ENCODE assay signal across 23 cellular contexts in the genomic region with DNA sequence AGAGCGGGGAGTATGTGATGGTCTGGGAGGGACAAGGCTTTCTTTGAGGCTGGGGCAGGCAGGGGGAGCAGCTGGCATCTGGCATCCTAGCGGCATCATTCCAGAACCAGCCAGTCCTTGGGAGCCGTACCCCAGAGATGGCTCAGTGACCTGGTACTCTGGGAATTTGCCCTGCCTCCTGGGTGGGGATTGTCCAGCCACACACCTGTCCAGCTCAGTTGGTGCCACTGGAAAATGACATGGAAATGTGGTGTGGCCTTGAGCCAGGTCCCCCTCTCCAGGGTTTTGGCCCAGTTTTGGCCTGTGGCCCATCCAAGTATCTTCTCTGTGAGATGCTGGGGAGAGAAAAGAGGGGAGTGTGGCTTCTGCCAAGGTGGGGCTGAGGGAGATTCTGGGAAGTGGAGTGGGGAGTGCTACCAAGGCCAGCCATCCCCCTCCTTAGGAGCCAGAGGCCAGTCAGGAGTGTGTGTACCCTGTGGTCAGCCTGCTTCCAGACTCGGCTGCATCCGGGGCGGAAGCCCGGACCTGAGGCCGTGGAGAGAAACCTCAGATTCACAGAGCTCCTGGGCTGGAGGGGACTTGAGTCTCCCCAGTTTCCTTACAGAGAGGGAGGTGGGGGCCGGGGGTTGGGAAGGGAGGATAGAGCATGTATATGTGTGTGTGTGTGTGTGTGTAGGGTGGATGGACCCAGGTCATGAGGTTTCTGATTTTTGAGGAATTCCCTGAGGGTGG. TPM values are rescaled to one million over a fixed set of nuclear protein-coding genes. Genes with fewer than 3 reads are reported as not detected.
A peak's percentile ranks its signal among the peaks of the same experiment; 100 is the strongest.
DNase-seq lines count a peak whose midpoint lies in the region; ATAC-seq, FAIRE-seq and TF ChIP-seq lines count a peak whose summit lies in the region.
"Had no signal": no experiment of that assay in that cellular context is flagged by ENCODE, and none has a peak within 500 bp of the region (broad histone marks: within the 10 kb centered on the region; RNA-seq: fewer than 3 reads in every experiment).

No MANE protein-coding gene starts in this region.

- 91% methylated on average over 8 of the region's 9 CpGs for WGBS in A549 (ENCODE audit: missing lambda C conversion rate)

- H3K4me1 Mint-ChIP-seq in osteocyte (ENCODE audit: unreplicated experiment): peaks cover 71% of the 10 kb centered on the region
- H3K4me1 Mint-ChIP-seq in activated CD4-positive, alpha-beta memory T cell treated with anti-CD3 and anti-CD28 coated beads, Interleukin-2, amount 10 ng/mL, durations not matched to agents 7 days and 5 days: peaks cover 5% of the 10 kb centered on the region
- H3K4me1 Mint-ChIP-seq in CD4-positive, alpha-beta T cell (ENCODE audit: low read depth): no peaks in the 10 kb centered on the region

- H3K27ac Mint-ChIP-seq in osteocyte (ENCODE audit: unreplicated experiment): peak overlapping the region; percentile 6
- H3K27ac Mint-ChIP-seq in activated CD4-positive, alpha-beta memory T cell treated with anti-CD3 and anti-CD28 coated beads, Interleukin-2, amount 10 ng/mL, durations not matched to agents 7 days and 5 days: no peak overlapping the region
- H3K27ac Mint-ChIP-seq in CD4-positive, alpha-beta T cell: no peak overlapping the region
- H3K27ac Mint-ChIP-seq: activated naive CD4-positive, alpha-beta T cell treated with anti-CD3 and anti-CD28 coated beads, Interleukin-2, amount 50 U/mL, for 72 hours; stimulated activated memory B cell treated with anti-CD40 and anti-IgM and Interleukin-4, amounts not matched to agents 10 μg/mL and 1 μg/mL and 100 μg/mL, for 72 hours; T-helper 17 cell had no signal

- DNase-seq in A549 (ENCODE audit: low read depth in 1 of 2, low spot score in 1 of 2): no peak
- peak; percentile 3 for DNase-seq in epidermal melanocyte (ENCODE audit: insufficient read length, low spot score)
- no peak for DNase-seq in osteocyte (ENCODE audit: extremely low spot score, unreplicated experiment)
- DNase-seq in activated CD4-positive, alpha-beta memory T cell treated with anti-CD3 and anti-CD28 coated beads, Interleukin-2, amount 10 ng/mL, durations not matched to agents 7 days and 5 days: no peak
- DNase-seq in DMS114 treated with DMSO at 0.1 percent for 48 hours (lab: John Stamatoyannopoulos, UW; ENCODE audit: unreplicated experiment): no peak
- no peak for DNase-seq in H54 (ENCODE audit: insufficient read length, low spot score)
- DNase-seq in CD4-positive, alpha-beta T cell: no peak
- DNase-seq: activated CD4-positive, alpha-beta T cell treated with anti-CD3 and anti-CD28 coated beads, Interleukin-2, amount 50 U/mL, for 1 hour; activated T-cell treated with anti-CD3 and anti-CD28 coated beads for 4 hours; Karpas-422; mesendoderm; NCI-H1105 treated with DMSO at 0.1 percent for 48 hours; NCI-H524; T-helper 17 cell had no signal

- TF ChIP-seq RAD21 in A549 (conservative IDR thresholded peaks at IDR 0.05 in 1 of 2, IDR thresholded peaks at IDR 0.05 in 1 of 2) (no peak), Ishikawa (IDR thresholded peaks at IDR 0.05; ENCODE audit: low read depth) (no peak)

- no peak for TF ChIP-seq POLR2A in A549 (IDR thresholded peaks at IDR 0.05; ENCODE audit: low read length)
- TF ChIP-seq POLR2A in H54 (IDR thresholded peaks at IDR 0.05; ENCODE audit: low read depth, low read length): no peak

- no peak overlapping the region for H3K4me2 ChIP-seq in A549

- peak overlapping the region; percentile 87 to 96 for H3K27ac ChIP-seq in A549
- no peak overlapping the region for H3K27ac ChIP-seq in CD4-positive, alpha-beta T cell (ENCODE audit: low read depth, low read length)
- H3K27ac ChIP-seq: thoracic aorta, VCaP had no signal

- no peak overlapping the region for H3K4me3 ChIP-seq in A549
- H3K4me3 ChIP-seq: thoracic aorta had no signal

- peaks cover 93% of the 10 kb centered on the region for H3K4me1 ChIP-seq in A549

- H3K27me3 ChIP-seq in CD4-positive, alpha-beta T cell (ENCODE audit: control insufficient read depth, insufficient read depth, low read length): no peaks in the 10 kb centered on the region

- H3K9me3 Mint-ChIP-seq in osteocyte (ENCODE audit: unreplicated experiment): no peaks in the 10 kb centered on the region
- no peaks in the 10 kb centered on the region for H3K9me3 Mint-ChIP-seq in activated CD4-positive, alpha-beta memory T cell treated with anti-CD3 and anti-CD28 coated beads, Interleukin-2, amount 10 ng/mL, durations not matched to agents 7 days and 5 days
- H3K9me3 Mint-ChIP-seq in CD4-positive, alpha-beta T cell: no peaks in the 10 kb centered on the region
- H3K9me3 Mint-ChIP-seq: activated naive CD4-positive, alpha-beta T cell treated with anti-CD3 and anti-CD28 coated beads, Interleukin-2, amount 50 U/mL, for 72 hours; neural crest cell; stimulated activated memory B cell treated with anti-CD40 and anti-IgM and Interleukin-4, amounts not matched to agents 10 μg/mL and 1 μg/mL and 100 μg/mL, for 72 hours had no signal

- intact Hi-C loops in CD4-positive, alpha-beta T cell (cut with DNase I, micrococcal nuclease): no loop called here

- H3K9me3 ChIP-seq in A549: no peaks in the 10 kb centered on the region
- no peaks in the 10 kb centered on the region for H3K9me3 ChIP-seq in CD4-positive, alpha-beta T cell (ENCODE audit: control insufficient read depth, low read length)
- H3K9me3 ChIP-seq: thoracic aorta had no signal

- no peak overlapping the region for H3K4me3 Mint-ChIP-seq in osteocyte (ENCODE audit: unreplicated experiment)
- no peak overlapping the region for H3K4me3 Mint-ChIP-seq in activated CD4-positive, alpha-beta memory T cell treated with anti-CD3 and anti-CD28 coated beads, Interleukin-2, amount 10 ng/mL, durations not matched to agents 7 days and 5 days
- no peak overlapping the region for H3K4me3 Mint-ChIP-seq in CD4-positive, alpha-beta T cell
- H3K4me3 Mint-ChIP-seq: neural crest cell; stimulated activated memory B cell treated with anti-CD40 and anti-IgM and Interleukin-4, amounts not matched to agents 10 μg/mL and 1 μg/mL and 100 μg/mL, for 72 hours; T-helper 17 cell had no signal

- TF ChIP-seq CTCF in A549 (IDR thresholded peaks at IDR 0.05) (no peak), osteocyte (IDR thresholded peaks at IDR 0.05) (no peak)
- TF ChIP-seq CTCF in CD4-positive, alpha-beta T cell (IDR thresholded peaks at IDR 0.05): no peak

- ATAC-seq in A549: no peak
- ATAC-seq in CD4-positive, alpha-beta T cell (ENCODE audit: poor library complexity): no peak
- ATAC-seq: activated naive CD4-positive, alpha-beta T cell treated with anti-CD3 and anti-CD28 coated beads, Interleukin-2, amount 50 U/mL, for 72 hours; stimulated activated memory B cell treated with anti-CD40 and anti-IgM and Interleukin-4, amounts not matched to agents 10 μg/mL and 1 μg/mL and 100 μg/mL, for 72 hours; T-helper 17 cell had no signal

- no peaks in the 10 kb centered on the region for H3K36me3 Mint-ChIP-seq in osteocyte (ENCODE audit: unreplicated experiment)
- no peaks in the 10 kb centered on the region for H3K36me3 Mint-ChIP-seq in activated CD4-positive, alpha-beta memory T cell treated with anti-CD3 and anti-CD28 coated beads, Interleukin-2, amount 10 ng/mL, durations not matched to agents 7 days and 5 days (ENCODE audit: low read depth)
- no peaks in the 10 kb centered on the region for H3K36me3 Mint-ChIP-seq in CD4-positive, alpha-beta T cell (ENCODE audit: low read depth)
- H3K36me3 Mint-ChIP-seq: activated naive CD4-positive, alpha-beta T cell treated with anti-CD3 and anti-CD28 coated beads, Interleukin-2, amount 50 U/mL, for 72 hours; stimulated activated memory B cell treated with anti-CD40 and anti-IgM and Interleukin-4, amounts not matched to agents 10 μg/mL and 1 μg/mL and 100 μg/mL, for 72 hours had no signal

- CTCF ChIA-PET in A549 (lab: Yijun Ruan, JAX): interaction anchor here (0.9 to 14.1 kb wide), 4 partner anchors 9 to 673 kb away, joined by 3 to 175 read pairs (median 4); no protein-coding TSS in a partner anchor
- CTCF ChIA-PET in activated CD4-positive, alpha-beta memory T cell treated with anti-CD3 and anti-CD28 coated beads, Interleukin-2, amount 10 ng/mL, durations not matched to agents 7 days and 5 days (lab: Charles Lee): interaction anchor here (1.0 kb wide), 1 partner anchor 73 kb away, joined by 3 read pairs; no protein-coding TSS in a partner anchor
- CTCF ChIA-PET in CD4-positive, alpha-beta T cell (lab: Charles Lee): no interaction called here

- H3K27me3 Mint-ChIP-seq in osteocyte (ENCODE audit: unreplicated experiment): no peaks in the 10 kb centered on the region
- peaks cover 18% of the 10 kb centered on the region for H3K27me3 Mint-ChIP-seq in activated CD4-positive, alpha-beta memory T cell treated with anti-CD3 and anti-CD28 coated beads, Interleukin-2, amount 10 ng/mL, durations not matched to agents 7 days and 5 days
- peaks cover 18% of the 10 kb centered on the region for H3K27me3 Mint-ChIP-seq in CD4-positive, alpha-beta T cell

- FAIRE-seq in A549 (lab: Jason Lieb, UNC) (no peak), H54 (lab: Jason Lieb, UNC) (no peak)
- FAIRE-seq: frontal cortex, GM18507, keratinocyte had no signal

- TF ChIP-seq EP300 in A549 (IDR thresholded peaks at IDR 0.05) (no peak), Ishikawa (IDR thresholded peaks at IDR 0.05; ENCODE audit: borderline replicate concordance) (peak; percentile 99)

- POLR2A ChIA-PET in A549 (lab: Yijun Ruan, JAX): interaction anchor here (0.6 kb wide), 1 partner anchor 30 kb away, joined by 3 read pairs; no protein-coding TSS in a partner anchor
- POLR2A ChIA-PET in activated CD4-positive, alpha-beta memory T cell treated with anti-CD3 and anti-CD28 coated beads, Interleukin-2, amount 10 ng/mL, durations not matched to agents 7 days and 5 days (lab: Charles Lee): no interaction called here
- POLR2A ChIA-PET in CD4-positive, alpha-beta T cell (lab: Charles Lee): no interaction called here

RNA-seq across cellular contexts. Expression of a gene that starts 14.7 kb away (rescaled TPM):
- polyA plus RNA-seq in A549 (2011; rRNA removed): 59.8 and 63.1 TPM in 2 replicates
- polyA plus RNA-seq in A549 (2012; cell fraction: cytosol; rRNA removed): 62.9 and 86.5 TPM in 2 replicates
- polyA plus RNA-seq in A549 (2012; cell fraction: nucleus; rRNA removed): 87.4 and 102 TPM in 2 replicates
- polyA plus RNA-seq in A549 (2017; fragmentation: RNase III; extraction: RNeasy Plus Mini Kit Qiagen cat#74134 plus additional on column Dnase treatment): 38.3 to 56.4 TPM (median 46.0 TPM) in 3 replicates
- 76.5 and 77.5 TPM in 2 replicates for polyA minus RNA-seq in A549 (2011; rRNA and poly(A)+ RNA removed)
- total RNA-seq in osteocyte: 9.2 and 9.9 TPM in 2 replicates
- total RNA-seq in activated CD4-positive, alpha-beta memory T cell treated with anti-CD3 and anti-CD28 coated beads, Interleukin-2, amount 10 ng/mL, durations not matched to agents 7 days and 5 days: not detected
- total RNA-seq in CD4-positive, alpha-beta T cell: not detected
- total RNA-seq: activated naive CD4-positive, alpha-beta T cell treated with anti-CD3 and anti-CD28 coated beads, Interleukin-2, amount 50 U/mL, for 72 hours; frontal cortex; neural crest cell; T-helper 17 cell had no signal

RNA-seq across cellular contexts. Expression of a gene that starts 26.6 kb away (rescaled TPM):
- polyA plus RNA-seq in A549 (2011; rRNA removed) (2,033 and 2,623 TPM in 2 replicates), A549 (2017; fragmentation: RNase III; extraction: RNeasy Plus Mini Kit Qiagen cat#74134 plus additional on column Dnase treatment) (3,055 to 3,652 TPM (median 3,189 TPM) in 3 replicates)
- 5,680 and 6,103 TPM in 2 replicates for polyA plus RNA-seq in A549 (2012; cell fraction: cytosol; rRNA removed)
- polyA plus RNA-seq in A549 (2012; cell fraction: nucleus; rRNA removed): 6,979 and 9,418 TPM in 2 replicates
- 2,472 and 2,922 TPM in 2 replicates for polyA minus RNA-seq in A549 (2011; rRNA and poly(A)+ RNA removed)
- total RNA-seq in osteocyte: 168 and 178 TPM in 2 replicates
- 1 to 10 TPM; 9.1 to 9.3 TPM for total RNA-seq in activated CD4-positive, alpha-beta memory T cell treated with anti-CD3 and anti-CD28 coated beads, Interleukin-2, amount 10 ng/mL, durations not matched to agents 7 days and 5 days
- total RNA-seq in CD4-positive, alpha-beta T cell: not detected
- total RNA-seq: frontal cortex, neural crest cell had no signal

Comparison
In these comparisons a context has a peak if more than half of its experiments do, and no peak if none do; other contexts are left out.
1. RNA of a gene that starts 26.6 kb away (total RNA-seq): 168 to 178 TPM in osteocyte; 9.1 to 9.3 TPM in activated CD4-positive, alpha-beta memory T cell treated with anti-CD3 and anti-CD28 coated beads, Interleukin-2, amount 10 ng/mL, durations not matched to agents 7 days and 5 days and not detected in CD4-positive, alpha-beta T cell; every median in the first group is over 10 times any median in the second.